ENCODE assay signal across 28 cellular contexts in the genomic region with DNA sequence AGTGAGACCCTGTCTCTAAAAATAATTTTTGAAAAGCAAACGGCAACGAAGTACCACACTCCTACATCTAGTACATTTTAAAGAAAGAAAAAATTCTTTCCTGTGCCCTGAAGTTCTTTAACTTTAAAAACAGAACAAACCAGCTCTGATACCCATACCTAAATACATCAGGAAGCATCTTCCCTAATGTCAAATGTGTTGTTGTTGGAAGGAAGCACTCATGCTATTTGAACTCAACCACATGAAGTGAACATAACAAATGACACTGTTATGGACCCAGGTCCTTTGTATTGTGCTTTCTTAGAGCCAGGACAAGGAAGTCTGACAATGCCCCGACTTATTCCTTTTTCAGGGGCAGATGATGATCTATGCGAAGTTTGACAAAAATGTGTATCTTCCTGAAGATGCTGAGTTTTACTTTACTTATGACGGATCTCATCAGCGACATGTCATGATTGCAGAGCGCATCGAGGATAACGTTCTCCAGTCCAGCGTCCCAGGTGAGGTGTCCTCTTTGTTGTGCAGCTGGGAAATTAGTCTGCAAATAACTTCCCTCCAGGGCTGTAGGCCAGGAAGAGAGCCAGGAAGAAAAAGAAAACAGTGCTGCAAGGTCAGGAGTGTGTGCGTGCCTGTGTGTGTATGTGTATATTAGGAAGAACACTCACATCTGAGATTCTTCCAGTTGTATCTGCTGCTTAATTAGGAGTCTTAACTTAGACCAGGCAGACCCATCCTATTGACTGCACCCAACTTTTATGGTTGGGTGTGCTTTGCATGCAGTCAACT.
DNase-seq lines count a peak whose midpoint lies in the region; ATAC-seq and TF ChIP-seq lines count a peak whose summit lies in the region.
"Had no signal": no experiment of that assay in that cellular context is flagged by ENCODE, and none has a peak within 500 bp of the region (broad histone marks: within the 10 kb centered on the region; RNA-seq: fewer than 3 reads in every experiment).

No MANE protein-coding gene starts in this region.

- H3K9ac ChIP-seq in subcutaneous abdominal adipose tissue (ENCODE audit: low read length in 5 of 5) (no peak overlapping the region), endodermal cell (ENCODE audit: extremely low read depth, low read length, poor library complexity, severe bottlenecking) (no peak overlapping the region)

- no TSS peak for BruUV-seq in Calu3 (replicated peaks; lab: Mats Ljungman, UMichigan)

- H3K4me3 Mint-ChIP-seq in Calu3 (ENCODE audit: low read depth, unreplicated experiment): no peak overlapping the region
- H3K4me3 Mint-ChIP-seq in chondrocyte (ENCODE audit: unreplicated experiment): no peak overlapping the region
- H3K4me3 Mint-ChIP-seq in endodermal cell: no peak overlapping the region
- H3K4me3 Mint-ChIP-seq: activated CD4-positive, alpha-beta T cell treated with anti-CD3 and anti-CD28 coated beads, Interleukin-2, amount 10 ng/mL, durations not matched to agents 7 days and 5 days; activated naive CD8-positive, alpha-beta T cell treated with anti-CD3 and anti-CD28 coated beads, Interleukin-2, amount 50 U/mL, for 24 hours; activated T-cell treated with anti-CD3 and anti-CD28 coated beads, Interleukin-2, amount 50 U/mL, for 4 hours; brain; naive thymus-derived CD8-positive, alpha-beta T cell; stimulated activated memory B cell treated with anti-CD40 and anti-IgM and Interleukin-4, amounts not matched to agents 10 μg/mL and 1 μg/mL and 100 μg/mL, for 72 hours had no signal

- H3K4me1 Mint-ChIP-seq in Calu3 (ENCODE audit: low read depth, unreplicated experiment) (peaks cover 52% of the 10 kb centered on the region), chondrocyte (ENCODE audit: low read depth) (peaks cover 52% of the 10 kb centered on the region), endodermal cell (peaks cover 3% of the 10 kb centered on the region)
- H3K4me1 Mint-ChIP-seq: activated naive CD8-positive, alpha-beta T cell treated with anti-CD3 and anti-CD28 coated beads, Interleukin-2, amount 50 U/mL, for 24 hours; stimulated activated memory B cell treated with anti-CD40 and anti-IgM and Interleukin-4, amounts not matched to agents 10 μg/mL and 1 μg/mL and 100 μg/mL, for 72 hours had no signal

- H3K36me3 ChIP-seq in lower lobe of right lung (no peaks in the 10 kb centered on the region), subcutaneous abdominal adipose tissue (ENCODE audit: control insufficient read depth in 5 of 5, insufficient read depth in 5 of 5, low read length in 5 of 5) (peaks cover 0 to 9% (median 4%) of the 10 kb centered on the region in 5 donors), endodermal cell (ENCODE audit: control insufficient read depth, insufficient read depth, low read length) (no peaks in the 10 kb centered on the region)
- H3K36me3 ChIP-seq: Peyer's patch had no signal

- H3K4me1 ChIP-seq in lower lobe of right lung (peaks cover 17% of the 10 kb centered on the region), subcutaneous abdominal adipose tissue (ENCODE audit: control insufficient read depth in 5 of 5, insufficient read depth in 5 of 5, low read length in 5 of 5) (peaks cover 3 to 24% (median 19%) of the 10 kb centered on the region in 5 donors), endodermal cell (ENCODE audit: control insufficient read depth, insufficient read depth, low read length) (no peaks in the 10 kb centered on the region)

- intact Hi-C loops in Calu3 (cut with micrococcal nuclease; ENCODE audit: unreplicated experiment): no loop called here
- intact Hi-C loops in lower lobe of right lung (cut with DNase I): no loop called here

- CTCF ChIA-PET in Calu3 (lab: Charles Lee): no interaction called here

- peak overlapping the region; percentile 46 for H3K27ac ChIP-seq in lower lobe of right lung
- peak overlapping the region; percentile 74 for H3K27ac ChIP-seq in subcutaneous abdominal adipose tissue (ENCODE audit: low read depth, low read length)
- no peak overlapping the region for H3K27ac ChIP-seq in endodermal cell (ENCODE audit: low read depth, low read length)
- H3K27ac ChIP-seq: foreskin keratinocyte had no signal

- whole genome bisulfite sequencing in endodermal cell (ENCODE audit: insufficient coverage in 1 of 2, insufficient read length in 1 of 2), 2 experiments: 94 to 97% methylated on average over 8 to 11 of the region's 11 CpGs

- H3K4me3 ChIP-seq in lower lobe of right lung: no peak overlapping the region
- no peak overlapping the region for H3K4me3 ChIP-seq in subcutaneous abdominal adipose tissue (ENCODE audit: low read depth in 1 of 5, low read length in 5 of 5)
- H3K4me3 ChIP-seq in foreskin fibroblast (ENCODE audit: low read depth in 1 of 2, low read length in 2 of 2): no peak overlapping the region
- H3K4me3 ChIP-seq in endodermal cell (ENCODE audit: low read length): no peak overlapping the region
- H3K4me3 ChIP-seq: Peyer's patch had no signal

- peak overlapping the region; percentile 11 for H3K27ac Mint-ChIP-seq in Calu3 (ENCODE audit: unreplicated experiment)
- H3K27ac Mint-ChIP-seq in chondrocyte (ENCODE audit: unreplicated experiment): peak overlapping the region; percentile 62
- H3K27ac Mint-ChIP-seq in endodermal cell: no peak overlapping the region
- H3K27ac Mint-ChIP-seq: activated CD4-positive, alpha-beta T cell treated with anti-CD3 and anti-CD28 coated beads, Interleukin-2, amount 10 ng/mL, durations not matched to agents 7 days and 5 days; activated naive CD8-positive, alpha-beta T cell treated with anti-CD3 and anti-CD28 coated beads, Interleukin-2, amount 50 U/mL, for 24 hours; naive thymus-derived CD8-positive, alpha-beta T cell; stimulated activated memory B cell treated with anti-CD40 and anti-IgM and Interleukin-4, amounts not matched to agents 10 μg/mL and 1 μg/mL and 100 μg/mL, for 72 hours had no signal

- no peaks in the 10 kb centered on the region for H3K9me3 ChIP-seq in lower lobe of right lung
- H3K9me3 ChIP-seq in subcutaneous abdominal adipose tissue (ENCODE audit: control insufficient read depth in 5 of 5, low read length in 5 of 5): peaks cover 0 to 4% (median 0%) of the 10 kb centered on the region in 5 donors
- H3K9me3 ChIP-seq in endodermal cell (ENCODE audit: control insufficient read depth, low read length): no peaks in the 10 kb centered on the region
- H3K9me3 ChIP-seq: BE2C, Peyer's patch had no signal

- DNase-seq in Calu3 (no peak), chondrocyte (ENCODE audit: low spot score) (no peak), lower lobe of right lung (no peak), foreskin fibroblast (no peak), endodermal cell (no peak), DMS53 treated with DMSO at 0.1 percent for 48 hours (lab: John Stamatoyannopoulos, UW; ENCODE audit: unreplicated experiment) (no peak)
- DNase-seq: ACHN; activated CD4-positive, alpha-beta T cell treated with anti-CD3 and anti-CD28 coated beads, Interleukin-2, amount 10 ng/mL, durations not matched to agents 7 days and 5 days; activated naive CD8-positive, alpha-beta T cell treated with anti-CD3 and anti-CD28 coated beads, Interleukin-2, amount 50 U/mL, for 24 hours; activated T-cell treated with anti-CD3 and anti-CD28 coated beads, Interleukin-2, amount 50 U/mL, for 4 hours; BE2C; effector CD4-positive, alpha-beta T cell; foreskin keratinocyte; KG1; left cardiac atrium; midbrain; MM.1S; naive thymus-derived CD8-positive, alpha-beta T cell; occipital lobe; Peyer's patch; retina; stimulated activated CD4-positive, alpha-beta T cell treated with anti-CD3 and anti-CD28 coated beads, Interleukin-4, amount 100 ng/mL, for 24 hours; SW 1271; T-helper 9 cell had no signal

- H3K36me3 Mint-ChIP-seq in Calu3 (ENCODE audit: insufficient read depth, unreplicated experiment): no peaks in the 10 kb centered on the region
- H3K36me3 Mint-ChIP-seq in chondrocyte (ENCODE audit: low read depth): peaks cover 11% of the 10 kb centered on the region
- H3K36me3 Mint-ChIP-seq in endodermal cell (ENCODE audit: low read depth): no peaks in the 10 kb centered on the region
- H3K36me3 Mint-ChIP-seq: brain; naive thymus-derived CD8-positive, alpha-beta T cell; stimulated activated memory B cell treated with anti-CD40 and anti-IgM and Interleukin-4, amounts not matched to agents 10 μg/mL and 1 μg/mL and 100 μg/mL, for 72 hours had no signal

- H3K27me3 Mint-ChIP-seq in Calu3 (ENCODE audit: unreplicated experiment) (no peaks in the 10 kb centered on the region), chondrocyte (ENCODE audit: low read depth) (no peaks in the 10 kb centered on the region), endodermal cell (ENCODE audit: insufficient read depth) (no peaks in the 10 kb centered on the region)

- no peak for TF ChIP-seq CTCF in Calu3 (IDR thresholded peaks at IDR 0.05; ENCODE audit: unreplicated experiment)
- no peak for TF ChIP-seq CTCF in chondrocyte (IDR thresholded peaks at IDR 0.05)
- TF ChIP-seq CTCF in lower lobe of right lung (IDR thresholded peaks at IDR 0.05): no peak
- TF ChIP-seq CTCF in foreskin fibroblast (IDR thresholded peaks at IDR 0.05; ENCODE audit: low read depth, low read length): no peak
- TF ChIP-seq CTCF in endodermal cell (conservative IDR thresholded peaks at IDR 0.05): no peak

- ATAC-seq in lower lobe of right lung: no peak
- no peak for ATAC-seq in GM21737 (IDR thresholded peaks at IDR 0.05; ENCODE audit: unreplicated experiment)
- ATAC-seq: activated naive CD8-positive, alpha-beta T cell treated with anti-CD3 and anti-CD28 coated beads, Interleukin-2, amount 50 U/mL, for 24 hours; activated T-cell treated with anti-CD3 and anti-CD28 coated beads, Interleukin-2, amount 50 U/mL, for 4 hours; foreskin keratinocyte; naive thymus-derived CD8-positive, alpha-beta T cell; stimulated activated memory B cell treated with anti-CD40 and anti-IgM and Interleukin-4, amounts not matched to agents 10 μg/mL and 1 μg/mL and 100 μg/mL, for 72 hours had no signal

- H3K9me3 Mint-ChIP-seq in Calu3 (ENCODE audit: low read depth, unreplicated experiment) (no peaks in the 10 kb centered on the region), chondrocyte (ENCODE audit: low read depth) (peaks cover 10% of the 10 kb centered on the region), endodermal cell (no peaks in the 10 kb centered on the region)
- H3K9me3 Mint-ChIP-seq: activated CD4-positive, alpha-beta T cell treated with anti-CD3 and anti-CD28 coated beads, Interleukin-2, amount 10 ng/mL, durations not matched to agents 7 days and 5 days; activated naive CD8-positive, alpha-beta T cell treated with anti-CD3 and anti-CD28 coated beads, Interleukin-2, amount 50 U/mL, for 24 hours; activated T-cell treated with anti-CD3 and anti-CD28 coated beads, Interleukin-2, amount 50 U/mL, for 4 hours had no signal

- no peaks in the 10 kb centered on the region for H3K27me3 ChIP-seq in lower lobe of right lung (ENCODE audit: low read depth)
- H3K27me3 ChIP-seq in subcutaneous abdominal adipose tissue (ENCODE audit: control insufficient read depth in 5 of 5, insufficient read depth in 4 of 5, low read length in 5 of 5): no peaks in the 10 kb centered on the region
- H3K27me3 ChIP-seq in endodermal cell (ENCODE audit: control insufficient read depth, insufficient read depth, low read length, poor library complexity, severe bottlenecking): no peaks in the 10 kb centered on the region
- H3K27me3 ChIP-seq: BE2C, foreskin keratinocyte, Peyer's patch had no signal
